Comparison of ENCODE assay signal across 1 cellular context in the genomic region with DNA sequence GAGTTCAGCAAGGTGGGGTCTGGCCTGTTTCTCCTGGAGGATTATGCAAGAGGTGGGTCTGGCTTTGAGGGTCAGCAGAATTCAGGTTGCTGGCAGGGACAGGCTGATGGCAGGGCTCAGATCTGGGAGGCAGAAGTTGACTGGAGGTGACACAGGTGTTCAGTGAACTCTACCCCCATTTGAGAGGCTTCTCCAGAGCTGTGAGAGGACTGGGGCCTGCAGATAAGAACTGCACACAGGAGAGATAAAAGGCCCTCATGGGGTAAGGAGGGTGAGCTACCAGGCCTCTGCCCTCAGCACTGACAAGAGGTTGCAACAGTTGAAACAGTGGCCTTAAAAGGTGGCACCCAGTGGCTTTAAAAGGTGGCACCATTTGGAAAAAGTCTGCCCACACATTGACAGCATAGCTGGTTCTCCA.
TF ChIP-seq lines count a peak whose summit lies in the region.

No MANE protein-coding gene starts in this region.

TF ChIP-seq in HepG2, 621 proteins besides CTCF, POLR2A, EP300 and RAD21 (continued from another document):
- no peak for TF ChIP-seq TEAD3 (CRISPR knock-in tag; optimal IDR thresholded peaks at IDR 0.05; ENCODE audit: borderline replicate concordance)
- TF ChIP-seq ZNF484 (CRISPR knock-in tag; IDR thresholded peaks at IDR 0.05; ENCODE audit: borderline replicate concordance, low read depth) = no peak
- TF ChIP-seq, protein P1, sequence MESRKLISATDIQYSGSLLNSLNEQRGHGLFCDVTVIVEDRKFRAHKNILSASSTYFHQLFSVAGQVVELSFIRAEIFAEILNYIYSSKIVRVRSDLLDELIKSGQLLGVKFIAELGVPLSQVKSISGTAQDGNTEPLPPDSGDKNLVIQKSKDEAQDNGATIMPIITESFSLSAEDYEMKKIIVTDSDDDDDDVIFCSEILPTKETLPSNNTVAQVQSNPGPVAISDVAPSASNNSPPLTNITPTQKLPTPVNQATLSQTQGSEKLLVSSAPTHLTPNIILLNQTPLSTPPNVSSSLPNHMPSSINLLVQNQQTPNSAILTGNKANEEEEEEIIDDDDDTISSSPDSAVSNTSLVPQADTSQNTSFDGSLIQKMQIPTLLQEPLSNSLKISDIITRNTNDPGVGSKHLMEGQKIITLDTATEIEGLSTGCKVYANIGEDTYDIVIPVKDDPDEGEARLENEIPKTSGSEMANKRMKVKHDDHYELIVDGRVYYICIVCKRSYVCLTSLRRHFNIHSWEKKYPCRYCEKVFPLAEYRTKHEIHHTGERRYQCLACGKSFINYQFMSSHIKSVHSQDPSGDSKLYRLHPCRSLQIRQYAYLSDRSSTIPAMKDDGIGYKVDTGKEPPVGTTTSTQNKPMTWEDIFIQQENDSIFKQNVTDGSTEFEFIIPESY (CRISPR knock-in tag; IDR thresholded peaks at IDR 0.05) = no peak
- TF ChIP-seq ZSCAN22 (CRISPR knock-in tag; IDR thresholded peaks at IDR 0.05) = no peak
- TF ChIP-seq FOXM1 (CRISPR knock-in tag; IDR thresholded peaks at IDR 0.05) = no peak
- no peak for TF ChIP-seq ZNF83 (CRISPR knock-in tag; IDR thresholded peaks at IDR 0.05; ENCODE audit: borderline replicate concordance)
- no peak for TF ChIP-seq RCOR2 (CRISPR knock-in tag; IDR thresholded peaks at IDR 0.05)
- no peak for TF ChIP-seq KDM3A (CRISPR knock-in tag; IDR thresholded peaks at IDR 0.05; ENCODE audit: low read depth)
- TF ChIP-seq SRY (CRISPR knock-in tag; IDR thresholded peaks at IDR 0.05) = no peak
- TF ChIP-seq, protein P2, sequence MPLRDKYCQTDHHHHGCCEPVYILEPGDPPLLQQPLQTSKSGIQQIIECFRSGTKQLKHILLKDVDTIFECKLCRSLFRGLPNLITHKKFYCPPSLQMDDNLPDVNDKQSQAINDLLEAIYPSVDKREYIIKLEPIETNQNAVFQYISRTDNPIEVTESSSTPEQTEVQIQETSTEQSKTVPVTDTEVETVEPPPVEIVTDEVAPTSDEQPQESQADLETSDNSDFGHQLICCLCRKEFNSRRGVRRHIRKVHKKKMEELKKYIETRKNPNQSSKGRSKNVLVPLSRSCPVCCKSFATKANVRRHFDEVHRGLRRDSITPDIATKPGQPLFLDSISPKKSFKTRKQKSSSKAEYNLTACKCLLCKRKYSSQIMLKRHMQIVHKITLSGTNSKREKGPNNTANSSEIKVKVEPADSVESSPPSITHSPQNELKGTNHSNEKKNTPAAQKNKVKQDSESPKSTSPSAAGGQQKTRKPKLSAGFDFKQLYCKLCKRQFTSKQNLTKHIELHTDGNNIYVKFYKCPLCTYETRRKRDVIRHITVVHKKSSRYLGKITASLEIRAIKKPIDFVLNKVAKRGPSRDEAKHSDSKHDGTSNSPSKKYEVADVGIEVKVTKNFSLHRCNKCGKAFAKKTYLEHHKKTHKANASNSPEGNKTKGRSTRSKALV (CRISPR knock-in tag; IDR thresholded peaks at IDR 0.05) = no peak
- no peak for TF ChIP-seq ZNF563 (CRISPR knock-in tag; IDR thresholded peaks at IDR 0.05)
- TF ChIP-seq BCL6 (CRISPR knock-in tag; IDR thresholded peaks at IDR 0.05) = no peak
- TF ChIP-seq MEF2D (CRISPR knock-in tag; IDR thresholded peaks at IDR 0.05) = no peak
- no peak for TF ChIP-seq RXRB (CRISPR knock-in tag; IDR thresholded peaks at IDR 0.05; ENCODE audit: borderline replicate concordance)
